ENCODE assay signal across 9 cellular contexts in genomic region chr16:58843675-58844074, GRCh38.
DNase-seq lines count a peak whose midpoint lies in the region; ATAC-seq and TF ChIP-seq lines count a peak whose summit lies in the region.
"Had no signal": no experiment of that assay in that cellular context is flagged by ENCODE, and none has a peak within 500 bp of the region (broad histone marks: within the 10 kb centered on the region; RNA-seq: fewer than 3 reads in every experiment).

No MANE protein-coding gene starts in this region.

- H3K36me3 Mint-ChIP-seq in MCF 10A (ENCODE audit: insufficient read depth, unreplicated experiment), result no peaks in the 10 kb centered on the region

- POLR2A ChIA-PET in MCF 10A (lab: Yijun Ruan, JAX), result no interaction called here

- no peaks in the 10 kb centered on the region for H3F3A ChIP-seq in MM.1S (ENCODE audit: insufficient read depth, low read length)

- no peak overlapping the region for H3K4me3 ChIP-seq in breast epithelium
- no peak overlapping the region for H3K4me3 ChIP-seq in MM.1S (ENCODE audit: low read length)
- no peak overlapping the region for H3K4me3 ChIP-seq in dorsolateral prefrontal cortex
- H3K4me3 ChIP-seq in upper lobe of right lung, result no peak overlapping the region
- H3K4me3 ChIP-seq in lower leg skin (ENCODE audit: low read depth, poor library complexity, severe bottlenecking), result no peak overlapping the region

- H3K9me3 ChIP-seq in breast epithelium (no peaks in the 10 kb centered on the region), MM.1S (replicated peaks; ENCODE audit: insufficient read depth, low read length) (no peaks in the 10 kb centered on the region), upper lobe of right lung (no peaks in the 10 kb centered on the region)
- H3K9me3 ChIP-seq: Caco-2 had no signal

- peak; percentile 56 for TF ChIP-seq CTCF in MCF 10A (IDR thresholded peaks at IDR 0.05; ENCODE audit: unreplicated experiment)
- peak in 1 of 3 donors; percentile 17 for TF ChIP-seq CTCF in breast epithelium (IDR thresholded peaks at IDR 0.05)
- peak; percentile 37 for TF ChIP-seq CTCF in MM.1S (IDR thresholded peaks at IDR 0.05; ENCODE audit: low read length)
- peak in 41 of 56 donors; percentile 8 to 67 (median 29) for TF ChIP-seq CTCF in dorsolateral prefrontal cortex (IDR thresholded peaks at IDR 0.05 in 54 of 56, conservative IDR thresholded peaks at IDR 0.05 in 2 of 56; ENCODE audit: low read depth in 1 of 56, partially characterized antibody in 56 of 56)
- peak; percentile 21 for TF ChIP-seq CTCF in upper lobe of right lung (IDR thresholded peaks at IDR 0.05)
- TF ChIP-seq CTCF in lower leg skin (IDR thresholded peaks at IDR 0.05), result no peak

- no peak overlapping the region for H3K4me2 ChIP-seq in MM.1S (ENCODE audit: low read depth, low read length)

- peak; percentile 9 for DNase-seq in MCF 10A (ENCODE audit: unreplicated experiment)
- DNase-seq in breast epithelium (ENCODE audit: low spot score in 2 of 2), result no peak
- DNase-seq in MM.1S, result peak; percentile 23
- no peak for DNase-seq in dorsolateral prefrontal cortex
- DNase-seq in upper lobe of right lung, result no peak
- DNase-seq in lower leg skin (ENCODE audit: low spot score in 2 of 2), result no peak
- no peak for DNase-seq in COR-L47 (lab: John Stamatoyannopoulos, UW)

- no peak overlapping the region for H3K27ac ChIP-seq in breast epithelium
- H3K27ac ChIP-seq in MM.1S (ENCODE audit: low read length), result no peak overlapping the region
- H3K27ac ChIP-seq in dorsolateral prefrontal cortex, result no peak overlapping the region
- no peak overlapping the region for H3K27ac ChIP-seq in upper lobe of right lung

- CTCF ChIA-PET in MCF 10A (lab: Yijun Ruan, JAX), result interaction anchor here (0.5 to 1.5 kb wide), 14 partner anchors 9 to 1616 kb away, joined by 3 to 5 read pairs (median 3); no protein-coding TSS in a partner anchor

- no peaks in the 10 kb centered on the region for H3K9me2 ChIP-seq in MM.1S (replicated peaks; ENCODE audit: insufficient read depth, low read length)

- H3K36me3 ChIP-seq in breast epithelium (no peaks in the 10 kb centered on the region), MM.1S (replicated peaks; ENCODE audit: insufficient read depth, low read length) (no peaks in the 10 kb centered on the region), upper lobe of right lung (no peaks in the 10 kb centered on the region)

- no peaks in the 10 kb centered on the region for H3K79me2 ChIP-seq in MM.1S (ENCODE audit: low read length)

- no peaks in the 10 kb centered on the region for H3K27me3 ChIP-seq in breast epithelium
- H3K27me3 ChIP-seq in MM.1S (replicated peaks; ENCODE audit: insufficient read depth, low read length), result no peaks in the 10 kb centered on the region
- no peaks in the 10 kb centered on the region for H3K27me3 ChIP-seq in dorsolateral prefrontal cortex
- H3K27me3 ChIP-seq in upper lobe of right lung, result no peaks in the 10 kb centered on the region

- no peaks in the 10 kb centered on the region for H3K27me3 Mint-ChIP-seq in MCF 10A (ENCODE audit: insufficient read depth, unreplicated experiment)

- ATAC-seq in upper lobe of right lung (no peak), GM21515 (IDR thresholded peaks at IDR 0.05; ENCODE audit: unreplicated experiment) (no peak)

- TF ChIP-seq POLR2A in breast epithelium (IDR thresholded peaks at IDR 0.05), result no peak
- TF ChIP-seq POLR2A in lower leg skin (IDR thresholded peaks at IDR 0.05), result no peak

- no peak overlapping the region for H3K9ac ChIP-seq in MM.1S (ENCODE audit: low read length)

- no peaks in the 10 kb centered on the region for H3K4me1 ChIP-seq in breast epithelium
- H3K4me1 ChIP-seq in MM.1S (ENCODE audit: low read length), result no peaks in the 10 kb centered on the region
- no peaks in the 10 kb centered on the region for H3K4me1 ChIP-seq in upper lobe of right lung
- H3K4me1 ChIP-seq: Caco-2 had no signal

- no peak overlapping the region for H2AFZ ChIP-seq in MM.1S (ENCODE audit: low read length)

- WGBS in lower leg skin, 2 donors, result 19 to 22% methylated on average over 2 of the region's 2 CpGs

- H4K20me1 ChIP-seq in MM.1S (ENCODE audit: insufficient read depth, low read length), result no peaks in the 10 kb centered on the region

- intact Hi-C loops in MCF 10A (cut with micrococcal nuclease), result loop anchor here (1.0 to 5.0 kb wide), 4 partner anchors 406 to 1914 kb away; no protein-coding TSS in a partner anchor
- intact Hi-C loops in breast epithelium (cut with DNase I; ENCODE audit: low total_unique reads), result no loop called here
- intact Hi-C loops in dorsolateral prefrontal cortex (cut with DNase I), result no loop called here
- intact Hi-C loops in upper lobe of right lung (cut with DNase I), result no loop called here
- intact Hi-C loops in lower leg skin (cut with DNase I; ENCODE audit: low total_unique reads), result no loop called here

- H3K4me1 Mint-ChIP-seq in MCF 10A (ENCODE audit: insufficient read depth, unreplicated experiment), result no peaks in the 10 kb centered on the region

- H3K4me3 Mint-ChIP-seq in MCF 10A (ENCODE audit: unreplicated experiment), result no peak overlapping the region

- no TSS peak for BruUV-seq in MCF 10A (replicated peaks; lab: Mats Ljungman, UMichigan)

- H3K27ac Mint-ChIP-seq in MCF 10A (ENCODE audit: low read depth, unreplicated experiment), result no peak overlapping the region

- H3K9me3 Mint-ChIP-seq in MCF 10A (ENCODE audit: unreplicated experiment), result no peaks in the 10 kb centered on the region

Comparison
In these comparisons a context has a peak if more than half of its experiments do, and no peak if none do; other contexts are left out.
1. DNase-seq: peak in MCF 10A (single experiment) and MM.1S (single experiment); none in breast epithelium (0 of 2), dorsolateral prefrontal cortex (0 of 10), upper lobe of right lung (single experiment), lower leg skin (0 of 2) and COR-L47 (single experiment).
2. CTCF ChIP-seq: peak in MCF 10A (single experiment), MM.1S (single experiment), dorsolateral prefrontal cortex (41 of 56) and upper lobe of right lung (single experiment); none in lower leg skin (0 of 3).